ENCODE assay signal across 8 cellular contexts in the genomic region with DNA sequence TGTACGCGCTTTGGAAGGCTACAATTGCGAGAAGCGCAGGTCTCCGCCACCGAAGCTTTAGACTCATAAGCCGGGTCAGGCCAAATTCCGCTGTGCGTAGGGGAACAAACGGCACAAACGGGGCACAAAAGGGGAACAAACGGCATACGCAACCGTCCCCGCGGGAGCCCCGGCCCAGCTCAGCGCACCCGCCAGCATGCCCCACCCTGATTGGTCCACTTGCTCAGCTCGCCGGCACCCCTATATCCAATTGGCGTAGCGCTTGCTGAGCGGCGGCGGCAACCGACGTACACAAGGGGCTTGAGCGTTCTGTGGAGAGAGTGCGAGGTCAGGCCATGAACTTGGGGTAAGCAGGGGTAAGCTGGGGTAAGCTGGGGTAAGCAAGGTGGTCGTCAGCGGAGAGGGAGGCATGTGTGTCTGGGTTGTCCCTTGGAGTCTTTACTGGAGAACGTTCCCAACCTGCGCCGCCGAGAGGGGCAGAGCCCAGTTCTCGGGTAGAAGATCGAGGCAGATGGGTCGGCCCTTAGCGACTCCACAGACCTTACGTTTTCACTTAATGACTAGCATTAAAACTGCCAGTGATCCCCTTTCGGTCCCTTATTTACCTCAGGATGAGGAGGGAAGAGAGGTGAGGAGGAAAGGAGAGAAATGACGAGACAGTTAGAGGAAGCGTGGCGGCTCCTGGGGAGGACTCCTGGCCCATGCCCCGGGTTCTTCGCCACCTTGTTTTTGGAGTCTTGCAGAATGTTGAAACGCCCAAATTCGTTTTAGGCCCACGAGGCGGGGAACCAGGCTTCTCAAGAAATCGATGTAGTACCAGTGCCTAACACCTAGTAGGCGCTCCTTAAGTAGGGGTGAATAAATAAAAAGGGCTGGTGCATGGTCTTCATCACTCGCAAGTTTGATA.
DNase-seq lines count a peak whose midpoint lies in the region; ATAC-seq, FAIRE-seq and TF ChIP-seq lines count a peak whose summit lies in the region.

A gene (plus strand): TSS at position 268 of the 907 bp plus-strand sequence. CDS start 68 bp downstream, at position 336.

- peak; percentile 92 for FAIRE-seq in islet of Langerhans (lab: Jason Lieb, UNC)

- H3K4me3 ChIP-seq in AG10803 (ENCODE audit: low read length), result peak within 1 kb of the TSS; percentile 96

- ATAC-seq in GM19023 (IDR thresholded peaks at IDR 0.05; ENCODE audit: unreplicated experiment) (peak; percentile 100), HG03280 (IDR thresholded peaks at IDR 0.05; ENCODE audit: unreplicated experiment) (peak; percentile 100)

- TF ChIP-seq CTCF in AG10803 (conservative IDR thresholded peaks at IDR 0.05; ENCODE audit: low read length), result peak; percentile 73

- DNase-seq in AG10803 (ENCODE audit: low read depth) (peak; percentile 93), NCI-H345 (lab: John Stamatoyannopoulos, UW) (peak; percentile 88)
- peak; percentile 81 to 90 (median 87) for DNase-seq in activated CD4-positive, CD25-positive, alpha-beta regulatory T cell (lab: John Stamatoyannopoulos, UW)
- DNase-seq in central memory CD4-positive, alpha-beta T cell, result peak; percentile 92
- peak; percentile 91 for DNase-seq in stimulated activated CD4-positive, alpha-beta T cell treated with anti-CD3 and anti-CD28 coated beads, Interleukin-12 subunit alpha, Interleukin-12 subunit beta, amount 100 ng/mL, for 4 hours

Comparison
In these comparisons a context has a peak if more than half of its experiments do, and no peak if none do; other contexts are left out.
1. Peak in every context shown above with its lines: DNase-seq, ATAC-seq and H3K4me3 ChIP-seq.